18 cellular contexts compared by ENCODE assay signal in genomic region chrX:147738260-147738659, GRCh38.
DNase-seq lines count a peak whose midpoint lies in the region; ATAC-seq and TF ChIP-seq lines count a peak whose summit lies in the region.
"Had no signal": no experiment of that assay in that cellular context is flagged by ENCODE, and none has a peak within 500 bp of the region (broad histone marks: within the 10 kb centered on the region; RNA-seq: fewer than 3 reads in every experiment).

No MANE protein-coding gene starts in this region.

- H3K9ac ChIP-seq in BLaER1, result no peak overlapping the region
- H3K9ac ChIP-seq in DND-41 (ENCODE audit: low read depth, low read length), result peak overlapping the region; percentile 57

- H3K4me2 ChIP-seq in BLaER1 (peak overlapping the region; percentile 5; the same call in 1 of the 2 replicates), DND-41 (ENCODE audit: insufficient read depth, low read length) (peak overlapping the region; percentile 60)

- peak overlapping the region; percentile 41 for H3K4me3 Mint-ChIP-seq in activated T-helper 2 cell treated with anti-CD3 and anti-CD28 coated beads, Interferon-gamma antibody, Interleukin-2, Interleukin-4, amounts not matched to agents 10 μg/mL and 5 μg/mL and 100 μg/mL, durations not matched to agents 14 hours and 24 hours and 36 hours (ENCODE audit: low read depth)
- H3K4me3 Mint-ChIP-seq: dendritic cell treated with granulocyte-macrophage colony-stimulating factor and Interleukin-4, amounts not matched to agents 40 ng/mL and 50 ng/mL, for 4 days had no signal

- DNase-seq in DND-41 (peak; percentile 78), OCI-M1 (lab: John Stamatoyannopoulos, UW) (peak; percentile 81), posterior vena cava (ENCODE audit: low spot score) (no peak)
- DNase-seq in activated T-helper 2 cell treated with anti-CD3 and anti-CD28 coated beads, Interferon-gamma antibody, Interleukin-2, Interleukin-4, amounts not matched to agents 10 μg/mL and 5 μg/mL and 100 μg/mL, durations not matched to agents 14 hours and 24 hours and 36 hours (ENCODE audit: low spot score), result no peak
- DNase-seq: activated CD4-positive, CD25-positive, alpha-beta regulatory T cell treated with anti-CD3 and anti-CD28 coated beads, Interleukin-2, amount 50 U/mL, for 72 hours; activated effector memory CD4-positive, alpha-beta T cell treated with anti-CD3 and anti-CD28 coated beads, Interleukin-2, amount 50 U/mL, for 16 hours; brain microvascular endothelial cell; gastrocnemius medialis; NCI-H2171; NCI-H82; stimulated activated CD4-positive, alpha-beta T cell treated with anti-CD3 and anti-CD28 coated beads, Interleukin-4, amount 100 ng/mL, for 4 hours had no signal

- H3K36me3 ChIP-seq in BLaER1 (no peaks in the 10 kb centered on the region), DND-41 (ENCODE audit: insufficient read depth, low read length) (no peaks in the 10 kb centered on the region)
- H3K36me3 ChIP-seq: brain microvascular endothelial cell, gastrocnemius medialis had no signal

- H3K9me3 ChIP-seq in BLaER1 (no peaks in the 10 kb centered on the region), DND-41 (ENCODE audit: insufficient read depth, low read length, severe bottlenecking) (no peaks in the 10 kb centered on the region)
- H3K9me3 ChIP-seq: gastrocnemius medialis had no signal

- H3K4me1 Mint-ChIP-seq in activated T-helper 2 cell treated with anti-CD3 and anti-CD28 coated beads, Interferon-gamma antibody, Interleukin-2, Interleukin-4, amounts not matched to agents 10 μg/mL and 5 μg/mL and 100 μg/mL, durations not matched to agents 14 hours and 24 hours and 36 hours (ENCODE audit: low read depth), result peaks cover 27% of the 10 kb centered on the region

- no peaks in the 10 kb centered on the region for H3K27me3 Mint-ChIP-seq in activated T-helper 2 cell treated with anti-CD3 and anti-CD28 coated beads, Interferon-gamma antibody, Interleukin-2, Interleukin-4, amounts not matched to agents 10 μg/mL and 5 μg/mL and 100 μg/mL, durations not matched to agents 14 hours and 24 hours and 36 hours (ENCODE audit: low read depth)
- H3K27me3 Mint-ChIP-seq: dendritic cell treated with granulocyte-macrophage colony-stimulating factor and Interleukin-4, amounts not matched to agents 40 ng/mL and 50 ng/mL, for 4 days had no signal

- H3K27ac Mint-ChIP-seq in activated T-helper 2 cell treated with anti-CD3 and anti-CD28 coated beads, Interferon-gamma antibody, Interleukin-2, Interleukin-4, amounts not matched to agents 10 μg/mL and 5 μg/mL and 100 μg/mL, durations not matched to agents 14 hours and 24 hours and 36 hours, result peak overlapping the region; percentile 76
- H3K27ac Mint-ChIP-seq: dendritic cell treated with granulocyte-macrophage colony-stimulating factor and Interleukin-4, amounts not matched to agents 40 ng/mL and 50 ng/mL, for 4 days had no signal

- peak; percentile 13 for TF ChIP-seq CTCF in DND-41 (IDR thresholded peaks at IDR 0.05; ENCODE audit: borderline replicate concordance, extremely low read depth, low read length, poor library complexity, severe bottlenecking)

- H3K79me2 ChIP-seq in DND-41 (ENCODE audit: insufficient read depth, low read length), result no peaks in the 10 kb centered on the region

- peak overlapping the region; percentile 54 for H2AFZ ChIP-seq in DND-41 (ENCODE audit: low read depth, low read length)

- no peak overlapping the region for H3K4me3 ChIP-seq in BLaER1
- peak overlapping the region in 1 of 2 experiments; percentile 35; a peak in 2 of 4 replicates for H3K4me3 ChIP-seq in DND-41 (ENCODE audit: low read depth in 1 of 2, low read length in 2 of 2)
- H3K4me3 ChIP-seq: gastrocnemius medialis had no signal

- H4K20me1 ChIP-seq in BLaER1, result no peaks in the 10 kb centered on the region
- H4K20me1 ChIP-seq in DND-41 (ENCODE audit: insufficient read depth, low read length), result no peaks in the 10 kb centered on the region

- peaks cover 9% of the 10 kb centered on the region for H3K9me3 Mint-ChIP-seq in activated T-helper 2 cell treated with anti-CD3 and anti-CD28 coated beads, Interferon-gamma antibody, Interleukin-2, Interleukin-4, amounts not matched to agents 10 μg/mL and 5 μg/mL and 100 μg/mL, durations not matched to agents 14 hours and 24 hours and 36 hours
- H3K9me3 Mint-ChIP-seq: dendritic cell treated with granulocyte-macrophage colony-stimulating factor and Interleukin-4, amounts not matched to agents 40 ng/mL and 50 ng/mL, for 4 days had no signal

- H3K36me3 Mint-ChIP-seq in activated T-helper 2 cell treated with anti-CD3 and anti-CD28 coated beads, Interferon-gamma antibody, Interleukin-2, Interleukin-4, amounts not matched to agents 10 μg/mL and 5 μg/mL and 100 μg/mL, durations not matched to agents 14 hours and 24 hours and 36 hours (ENCODE audit: low read depth), result no peaks in the 10 kb centered on the region

- no peak overlapping the region for H3K27ac ChIP-seq in BLaER1
- peak overlapping the region; percentile 91 for H3K27ac ChIP-seq in DND-41 (ENCODE audit: low read length)
- H3K27ac ChIP-seq: brain microvascular endothelial cell, epithelial cell of prostate, gastrocnemius medialis had no signal

- ATAC-seq in DND-41 (ENCODE audit: insufficient read depth, low read depth) (peak; percentile 90), GM19351 (IDR thresholded peaks at IDR 0.05; ENCODE audit: unreplicated experiment) (no peak), GM18520 (IDR thresholded peaks at IDR 0.05; ENCODE audit: unreplicated experiment) (no peak), HG03159 (IDR thresholded peaks at IDR 0.05; ENCODE audit: unreplicated experiment) (no peak)
- ATAC-seq: gastrocnemius medialis, HCT116 had no signal

- H3K4me1 ChIP-seq in BLaER1 (peaks cover 7% of the 10 kb centered on the region), DND-41 (ENCODE audit: insufficient read depth, low read length) (peaks cover 83% of the 10 kb centered on the region)
- H3K4me1 ChIP-seq: gastrocnemius medialis had no signal

- H3K27me3 ChIP-seq in BLaER1 (peaks cover 33% of the 10 kb centered on the region), DND-41 (ENCODE audit: insufficient read depth, low read length, poor library complexity) (no peaks in the 10 kb centered on the region)
- H3K27me3 ChIP-seq: brain microvascular endothelial cell, gastrocnemius medialis had no signal

- intact Hi-C loops in activated T-helper 2 cell treated with anti-CD3 and anti-CD28 coated beads, Interferon-gamma antibody, Interleukin-2, Interleukin-4, amounts not matched to agents 10 μg/mL and 5 μg/mL and 100 μg/mL, durations not matched to agents 14 hours and 24 hours and 36 hours (cut with micrococcal nuclease), result loop anchor here (10.0 kb wide), 1 partner anchor 177 kb away; the partner anchor contains the start of gene FMR1
- intact Hi-C loops in posterior vena cava (cut with DNase I), result no loop called here

Comparison
In these comparisons a context has a peak if more than half of its experiments do, and no peak if none do; other contexts are left out.
1. DNase-seq: peak in DND-41 (single experiment) and OCI-M1 (single experiment); none in activated T-helper 2 cell treated with anti-CD3 and anti-CD28 coated beads, Interferon-gamma antibody, Interleukin-2, Interleukin-4, amounts not matched to agents 10 μg/mL and 5 μg/mL and 100 μg/mL, durations not matched to agents 14 hours and 24 hours and 36 hours (single experiment) and posterior vena cava (single experiment).